ENCODE assay signal across 17 cellular contexts in genomic region chr7:35721288-35721687, GRCh38. TPM values are rescaled to one million over a fixed set of nuclear protein-coding genes. Genes with fewer than 3 reads are reported as not detected.
DNase-seq lines count a peak whose midpoint lies in the region; ATAC-seq, FAIRE-seq and TF ChIP-seq lines count a peak whose summit lies in the region.
"Had no signal": no experiment of that assay in that cellular context is flagged by ENCODE, and none has a peak within 500 bp of the region (broad histone marks: within the 10 kb centered on the region; RNA-seq: fewer than 3 reads in every experiment).

No MANE protein-coding gene starts in this region.

- DNase-seq in KBM-7 (peak; percentile 19), caudate nucleus (lab: John Stamatoyannopoulos, UW) (no peak), HepG2 (ENCODE audit: low spot score) (no peak), amygdala (lab: John Stamatoyannopoulos, UW) (no peak)
- DNase-seq: DMS79, NCI-H187, NCI-H2107, NCI-H510A, NCI-H774, Peyer's patch had no signal

- peaks cover 17 to 60% (median 43%) of the 10 kb centered on the region in 10 experiments for H3K4me1 ChIP-seq in BLaER1 treated with 17β-estradiol and CSF1 and Interleukin-3, amounts not matched to agents 10 nM and 100 nM
- peaks cover 48% of the 10 kb centered on the region for H3K4me1 ChIP-seq in HepG2 (ENCODE audit: insufficient read depth, low read length)

- no peaks in the 10 kb centered on the region for H3K36me3 Mint-ChIP-seq in stimulated activated memory B cell treated with anti-CD40 and anti-IgM and Interleukin-4, amounts not matched to agents 10 μg/mL and 1 μg/mL and 100 μg/mL, for 72 hours

- intact Hi-C loops in HepG2 (cut with micrococcal nuclease; ENCODE audit: unreplicated experiment): no loop called here

- no peaks in the 10 kb centered on the region for H4K20me1 ChIP-seq in BLaER1 treated with 17β-estradiol and CSF1 and Interleukin-3, amounts not matched to agents 10 nM and 100 nM
- no peaks in the 10 kb centered on the region for H4K20me1 ChIP-seq in HepG2 (ENCODE audit: insufficient read depth, low read length)

- FAIRE-seq in HepG2 (lab: Jason Lieb, UNC): no peak
- FAIRE-seq: H1, K562 had no signal

- H3K9me3 Mint-ChIP-seq in stimulated activated memory B cell treated with anti-CD40 and anti-IgM and Interleukin-4, amounts not matched to agents 10 μg/mL and 1 μg/mL and 100 μg/mL, for 72 hours: no peaks in the 10 kb centered on the region

- H3K27me3 ChIP-seq in BLaER1 treated with 17β-estradiol and CSF1 and Interleukin-3, amounts not matched to agents 10 nM and 100 nM: no peaks in the 10 kb centered on the region
- H3K27me3 ChIP-seq in HepG2 (ENCODE audit: control insufficient read depth in 1 of 2, insufficient read depth in 2 of 2, low read length in 2 of 2): peaks cover 0 to 2% of the 10 kb centered on the region in 2 experiments; a peak in 1 of 5 replicates
- H3K27me3 ChIP-seq: Peyer's patch had no signal

- H3K27ac Mint-ChIP-seq in stimulated activated memory B cell treated with anti-CD40 and anti-IgM and Interleukin-4, amounts not matched to agents 10 μg/mL and 1 μg/mL and 100 μg/mL, for 72 hours: peak overlapping the region; percentile 97

- CTCF ChIA-PET in HepG2 (lab: Yijun Ruan, JAX; ENCODE audit: low intra/inter-chr PET ratio, low total read pairs): no interaction called here

- H3K27me3 Mint-ChIP-seq in stimulated activated memory B cell treated with anti-CD40 and anti-IgM and Interleukin-4, amounts not matched to agents 10 μg/mL and 1 μg/mL and 100 μg/mL, for 72 hours: no peaks in the 10 kb centered on the region

- TF ChIP-seq RAD21 in HepG2 (CRISPR knock-in tag; IDR thresholded peaks at IDR 0.05): no peak

- peaks cover 0 to 9% (median 6%) of the 10 kb centered on the region in 11 experiments; a peak in 11 of 22 replicates for H3K9me3 ChIP-seq in BLaER1 treated with 17β-estradiol and CSF1 and Interleukin-3, amounts not matched to agents 10 nM and 100 nM (replicated peaks in 1 of 11)
- no peaks in the 10 kb centered on the region for H3K9me3 ChIP-seq in HepG2 (ENCODE audit: low read length)
- H3K9me3 ChIP-seq: Peyer's patch, SJSA1 had no signal

- H3K79me2 ChIP-seq in HepG2 (ENCODE audit: insufficient read depth, low read length): no peaks in the 10 kb centered on the region

- TF ChIP-seq CTCF in HepG2 (CRISPR knock-in tag; IDR thresholded peaks at IDR 0.05): no peak

- TF ChIP-seq POLR2A in HepG2 (IDR thresholded peaks at IDR 0.05; ENCODE audit: insufficient read depth in 1 of 2, low read depth in 2 of 2, low read length in 2 of 2): no peak

- no peak overlapping the region for H3K4me3 ChIP-seq in BLaER1 treated with 17β-estradiol and CSF1 and Interleukin-3, amounts not matched to agents 10 nM and 100 nM
- H3K4me3 ChIP-seq in HepG2 (replicated peaks in 1 of 3; ENCODE audit: insufficient read depth in 1 of 3, low read depth in 2 of 3, low read length in 3 of 3): no peak overlapping the region
- H3K4me3 ChIP-seq: K562, Peyer's patch, SJSA1 had no signal

- no peak for ATAC-seq in stimulated activated memory B cell treated with anti-CD40 and anti-IgM and Interleukin-4, amounts not matched to agents 10 μg/mL and 1 μg/mL and 100 μg/mL, for 72 hours
- ATAC-seq in HepG2 (no peak), GM18502 (IDR thresholded peaks at IDR 0.05; ENCODE audit: poor library complexity, unreplicated experiment) (no peak)
- ATAC-seq: K562 had no signal

- peak overlapping the region in 6 of 11 experiments; percentile 10 to 52 (median 37); a peak in 7 of 22 replicates for H3K27ac ChIP-seq in BLaER1 treated with 17β-estradiol and CSF1 and Interleukin-3, amounts not matched to agents 10 nM and 100 nM
- H3K27ac ChIP-seq in caudate nucleus (ENCODE audit: low read depth, low read length) (peak overlapping the region; percentile 39), HepG2 (ENCODE audit: extremely low read length, insufficient read depth, low read length) (no peak overlapping the region)
- H3K27ac ChIP-seq: C4-2B, Peyer's patch, SJSA1 had no signal

- POLR2A ChIA-PET in HepG2 (lab: Yijun Ruan, JAX): no interaction called here

- no peaks in the 10 kb centered on the region for H3K36me3 ChIP-seq in BLaER1 treated with 17β-estradiol and CSF1 and Interleukin-3, amounts not matched to agents 10 nM and 100 nM
- no peaks in the 10 kb centered on the region for H3K36me3 ChIP-seq in HepG2 (replicated peaks in 1 of 2; ENCODE audit: control insufficient read depth in 1 of 2, insufficient read depth in 2 of 2, low read length in 2 of 2)
- H3K36me3 ChIP-seq: Peyer's patch, SJSA1 had no signal

- no peak overlapping the region for H3K9ac ChIP-seq in BLaER1 treated with 17β-estradiol and CSF1 and Interleukin-3, amounts not matched to agents 10 nM and 100 nM
- H3K9ac ChIP-seq in HepG2 (ENCODE audit: insufficient read depth, low read depth, low read length): no peak overlapping the region

- BruUV-seq in HepG2 (replicated peaks; lab: Mats Ljungman, UMichigan): no TSS peak

- 68% methylated on average over 2 of the region's 2 CpGs for WGBS in HepG2 (ENCODE audit: low lambda C conversion rate)

- no peak overlapping the region for H3K4me3 Mint-ChIP-seq in stimulated activated memory B cell treated with anti-CD40 and anti-IgM and Interleukin-4, amounts not matched to agents 10 μg/mL and 1 μg/mL and 100 μg/mL, for 72 hours

- in situ Hi-C loops in KBM-7 (cut with MboI; ENCODE audit: low pct_unique_long_range_greater_than_20kb, low sequenced_read_pairs): loop anchor here (25.0 kb wide), 1 partner anchor 191 kb away; no protein-coding TSS in a partner anchor
- in situ Hi-C loops in HepG2 (cut with HindIII; ENCODE audit: extremely low pct_ligation_motif_present, low pct_unique_long_range_greater_than_20kb): loop anchor here (25.0 kb wide), 1 partner anchor 591 kb away; no protein-coding TSS in a partner anchor

- no peak for TF ChIP-seq EP300 in HepG2 (IDR thresholded peaks at IDR 0.05; ENCODE audit: low read depth in 2 of 2, low read length in 2 of 2)
- TF ChIP-seq EP300 in HepG2 (CRISPR knock-in tag; IDR thresholded peaks at IDR 0.05; ENCODE audit: borderline replicate concordance): no peak

- no peak overlapping the region for H2AFZ ChIP-seq in HepG2 (ENCODE audit: low read length)

- peak overlapping the region; percentile 0 to 80 (median 67); a peak in 21 of 22 replicates for H3K4me2 ChIP-seq in BLaER1 treated with 17β-estradiol and CSF1 and Interleukin-3, amounts not matched to agents 10 nM and 100 nM
- H3K4me2 ChIP-seq in HepG2 (ENCODE audit: low read depth, low read length): no peak overlapping the region

- peaks cover 55% of the 10 kb centered on the region for H3K4me1 Mint-ChIP-seq in stimulated activated memory B cell treated with anti-CD40 and anti-IgM and Interleukin-4, amounts not matched to agents 10 μg/mL and 1 μg/mL and 100 μg/mL, for 72 hours

TF ChIP-seq in HepG2, 621 proteins besides CTCF, POLR2A, EP300 and RAD21 (continues in another document):
- TF ChIP-seq FOXP1 (IDR thresholded peaks at IDR 0.05) (no peak), FOXP1 (CRISPR knock-in tag; IDR thresholded peaks at IDR 0.05) (no peak), TBX3 (IDR thresholded peaks at IDR 0.05; ENCODE audit: borderline replicate concordance) (no peak), ZNF558 (CRISPR knock-in tag; IDR thresholded peaks at IDR 0.05; ENCODE audit: borderline replicate concordance) (no peak), JUND (CRISPR knock-in tag; IDR thresholded peaks at IDR 0.05) (no peak), ZBTB3 (CRISPR knock-in tag; IDR thresholded peaks at IDR 0.05; ENCODE audit: borderline replicate concordance, low read depth) (no peak)
- TF ChIP-seq, protein P1, sequence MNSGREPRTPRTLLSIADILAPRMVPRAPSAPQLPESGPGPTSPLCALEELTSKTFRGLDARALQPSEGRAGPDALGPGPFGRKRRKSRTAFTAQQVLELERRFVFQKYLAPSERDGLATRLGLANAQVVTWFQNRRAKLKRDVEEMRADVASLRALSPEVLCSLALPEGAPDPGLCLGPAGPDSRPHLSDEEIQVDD (CRISPR knock-in tag; IDR thresholded peaks at IDR 0.05; ENCODE audit: borderline replicate concordance): no peak

RNA-seq across cellular contexts. Expression of gene HERPUD2, which starts 26.4 kb away (rescaled TPM):
- 10.4 and 10.7 TPM in 2 replicates for total RNA-seq in HepG2 (2016; rRNA removed; fragmentation: Illumina TruSeq; extraction: Trizol)
- 4.8 and 6.9 TPM in 2 replicates for total RNA-seq in HepG2 (2016; cell fraction: cytosol; rRNA removed; fragmentation: Illumina TruSeq; extraction: Trizol; ENCODE audit: low read depth)
- total RNA-seq in HepG2 (2016; cell fraction: insoluble cytoplasmic fraction; rRNA removed; fragmentation: Illumina TruSeq; extraction: Trizol): 8.1 and 9.2 TPM in 2 replicates
- 8.7 and 11.4 TPM in 2 replicates for total RNA-seq in HepG2 (2016; cell fraction: membrane; rRNA removed; fragmentation: Illumina TruSeq; extraction: Trizol)
- 7.9 and 9.8 TPM in 2 replicates for total RNA-seq in HepG2 (2016; cell fraction: nucleus; rRNA removed; fragmentation: Illumina TruSeq; extraction: Trizol)
- polyA plus RNA-seq in HepG2 (2011; rRNA removed): 38.6 and 41.5 TPM in 2 replicates
- polyA plus RNA-seq in HepG2 (2011; cell fraction: cytosol; rRNA removed): 25.1 and 28.9 TPM in 2 replicates
- 15.1 and 15.2 TPM in 2 replicates for polyA plus RNA-seq in HepG2 (2011; cell fraction: nucleus; rRNA removed)
- 14.4 and 14.8 TPM in 2 replicates for polyA plus RNA-seq in HepG2 (2012)
- polyA plus RNA-seq in HepG2 (2016; cell fraction: cytosol; fragmentation: Illumina TruSeq; extraction: Trizol; ENCODE audit: low read depth): 1.7 and 2.5 TPM in 2 replicates
- 11.0 and 11.1 TPM in 2 replicates for polyA plus RNA-seq in HepG2 (2016; cell fraction: insoluble cytoplasmic fraction; fragmentation: Illumina TruSeq; extraction: Trizol; ENCODE audit: low read depth)
- 5.4 and 5.8 TPM in 2 replicates for polyA plus RNA-seq in HepG2 (2016; cell fraction: membrane; fragmentation: Illumina TruSeq; extraction: Trizol; ENCODE audit: low read depth)
- polyA plus RNA-seq in HepG2 (2016; cell fraction: nucleus; fragmentation: Illumina TruSeq; extraction: Trizol; ENCODE audit: insufficient read depth, low read depth): 9.9 and 12.3 TPM in 2 replicates
- 67.6 and 68.6 TPM in 2 replicates for polyA minus RNA-seq in HepG2 (2011; rRNA and poly(A)+ RNA removed; ENCODE audit: low replicate concordance)
- polyA minus RNA-seq in HepG2 (2011; cell fraction: cytosol; rRNA and poly(A)+ RNA removed): 21.0 and 26.4 TPM in 2 replicates
- polyA minus RNA-seq in HepG2 (2011; cell fraction: nucleus; rRNA and poly(A)+ RNA removed): 38.2 and 43.6 TPM in 2 replicates
